Comparison of ENCODE assay signal across 1 cellular context in the genomic region with DNA sequence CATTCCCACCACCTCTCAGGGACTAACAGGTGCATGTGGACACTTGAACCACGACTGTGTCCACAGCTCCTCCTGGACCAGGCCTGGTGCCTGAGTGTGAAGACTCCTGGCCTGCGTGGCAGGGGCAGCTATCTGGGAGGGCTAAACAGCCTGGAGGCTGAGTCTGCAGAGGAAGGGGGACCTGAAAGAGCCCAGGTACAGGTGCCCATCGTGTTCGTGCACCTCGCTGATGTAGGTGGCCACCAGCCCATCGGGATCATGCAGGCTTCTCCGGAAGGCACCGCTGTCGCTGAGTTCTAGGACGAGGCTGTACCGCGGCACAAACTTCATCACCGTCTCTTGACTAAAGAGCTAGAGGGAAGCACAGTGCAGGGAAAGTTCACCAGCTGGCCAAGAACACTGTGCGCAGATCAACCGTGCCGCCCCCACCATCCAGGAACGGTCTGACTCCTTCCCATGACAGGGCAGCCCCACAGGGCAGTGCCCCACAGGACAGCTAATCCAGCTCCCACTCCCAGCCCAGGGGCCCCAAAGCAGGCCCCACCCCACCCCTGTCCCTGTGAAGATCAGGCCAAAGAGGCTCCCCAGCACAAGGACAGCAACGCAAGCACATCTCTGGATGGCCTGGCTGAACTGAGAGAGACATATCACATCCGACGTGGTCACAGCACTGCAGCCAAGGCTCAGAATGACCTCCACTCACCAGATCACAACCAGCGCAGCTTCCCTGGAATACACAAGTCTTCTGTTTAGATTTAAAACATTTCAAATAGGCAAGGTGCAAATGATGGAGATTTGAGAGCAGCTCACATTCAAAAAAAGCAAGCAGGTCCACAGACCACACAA.
TF ChIP-seq lines count a peak whose summit lies in the region.

No MANE protein-coding gene starts in this region.

TF ChIP-seq in WTC11, 78 proteins besides CTCF, POLR2A, EP300 and RAD21 (continued from another document):
- TF ChIP-seq ZNF281 (CRISPR knock-in tag; IDR thresholded peaks at IDR 0.05), result no peak
- no peak for TF ChIP-seq CREM (CRISPR knock-in tag; IDR thresholded peaks at IDR 0.05)
- TF ChIP-seq, protein P1, sequence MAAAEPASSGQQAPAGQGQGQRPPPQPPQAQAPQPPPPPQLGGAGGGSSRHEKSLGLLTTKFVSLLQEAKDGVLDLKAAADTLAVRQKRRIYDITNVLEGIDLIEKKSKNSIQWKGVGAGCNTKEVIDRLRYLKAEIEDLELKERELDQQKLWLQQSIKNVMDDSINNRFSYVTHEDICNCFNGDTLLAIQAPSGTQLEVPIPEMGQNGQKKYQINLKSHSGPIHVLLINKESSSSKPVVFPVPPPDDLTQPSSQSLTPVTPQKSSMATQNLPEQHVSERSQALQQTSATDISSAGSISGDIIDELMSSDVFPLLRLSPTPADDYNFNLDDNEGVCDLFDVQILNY (CRISPR knock-in tag; IDR thresholded peaks at IDR 0.05), result no peak
- TF ChIP-seq NR2C2 (CRISPR knock-in tag; IDR thresholded peaks at IDR 0.05), result no peak
- no peak for TF ChIP-seq CREB1 (CRISPR knock-in tag; IDR thresholded peaks at IDR 0.05)
- no peak for TF ChIP-seq TP53 (CRISPR knock-in tag; IDR thresholded peaks at IDR 0.05)
- no peak for TF ChIP-seq KAT7 (CRISPR knock-in tag; IDR thresholded peaks at IDR 0.05; ENCODE audit: borderline replicate concordance)
- no peak for TF ChIP-seq ERG (CRISPR knock-in tag; IDR thresholded peaks at IDR 0.05)
